In genomic region chr3:100007313-100007712, GRCh38 we compare ENCODE assay signal across 17 cellular contexts.
DNase-seq lines count a peak whose midpoint lies in the region; ATAC-seq and TF ChIP-seq lines count a peak whose summit lies in the region.
"Had no signal": no experiment of that assay in that cellular context is flagged by ENCODE, and none has a peak within 500 bp of the region (broad histone marks: within the 10 kb centered on the region; RNA-seq: fewer than 3 reads in every experiment).

No MANE protein-coding gene starts in this region.

- H3K4me1 ChIP-seq in heart left ventricle (peaks cover 10 to 79% (median 56%) of the 10 kb centered on the region in 12 donors), ascending aorta (peaks cover 0 to 34% of the 10 kb centered on the region in 2 donors), mesendoderm (ENCODE audit: control insufficient read depth, low read depth, low read length) (peaks cover 4% of the 10 kb centered on the region), stomach (peaks cover 33 to 75% (median 50%) of the 10 kb centered on the region in 4 donors)

- H3K27me3 ChIP-seq in heart left ventricle (no peaks in the 10 kb centered on the region), ascending aorta (no peaks in the 10 kb centered on the region), mesendoderm (ENCODE audit: insufficient read depth, low read length, poor library complexity) (no peaks in the 10 kb centered on the region), stomach (no peaks in the 10 kb centered on the region)
- H3K27me3 ChIP-seq: BLaER1 treated with 17β-estradiol and CSF1 and Interleukin-3, amounts not matched to agents 10 nM and 100 nM; Peyer's patch had no signal

- no peak overlapping the region for H4K8ac ChIP-seq in mesendoderm (ENCODE audit: low read depth, low read length)

- TF ChIP-seq EP300 in stomach (IDR thresholded peaks at IDR 0.05), result no peak

- H3K36me3 ChIP-seq in heart left ventricle (no peaks in the 10 kb centered on the region), ascending aorta (no peaks in the 10 kb centered on the region), mesendoderm (ENCODE audit: control insufficient read depth, insufficient read depth, low read length) (no peaks in the 10 kb centered on the region), stomach (no peaks in the 10 kb centered on the region)
- H3K36me3 ChIP-seq: Peyer's patch had no signal

- DNase-seq in heart left ventricle (no peak), left ventricle myocardium superior (no peak), ascending aorta (ENCODE audit: low spot score in 2 of 2) (no peak), mesendoderm (no peak), stomach (no peak), MCF 10A (ENCODE audit: unreplicated experiment) (no peak), mesenteric fat pad (ENCODE audit: low spot score) (no peak)
- DNase-seq: DND-41, H9, Karpas-422, MM.1S, NCI-H1092 treated with DMSO at 0.1 percent for 48 hours, NCI-H2081 treated with DMSO at 0.1 percent for 48 hours, NCI-H524, Peyer's patch had no signal

- no peaks in the 10 kb centered on the region for H3K36me3 Mint-ChIP-seq in MCF 10A (ENCODE audit: insufficient read depth, unreplicated experiment)

- no peak overlapping the region for H3K4me3 Mint-ChIP-seq in MCF 10A (ENCODE audit: unreplicated experiment)
- H3K4me3 Mint-ChIP-seq: H9 had no signal

- no peak overlapping the region for H4K5ac ChIP-seq in mesendoderm (ENCODE audit: low read length)

- CTCF ChIA-PET in MCF 10A (lab: Yijun Ruan, JAX), result interaction anchor here (0.5 to 1.9 kb wide), 10 partner anchors 34 to 362 kb away, joined by 3 to 20 read pairs (median 3); no protein-coding TSS in a partner anchor

- H3K79me1 ChIP-seq in mesendoderm (ENCODE audit: low read length), result no peaks in the 10 kb centered on the region

- intact Hi-C loops in heart left ventricle (cut with DNase I) (loop anchor here in 8 of 10 donors (5.0 to 10.0 kb wide), 11 partner anchors 35 to 163 kb away; no protein-coding TSS in a partner anchor), left ventricle myocardium superior (cut with micrococcal nuclease) (no loop called here), ascending aorta (cut with DNase I) (loop anchor here (5.0 kb wide), 1 partner anchor 165 kb away; no protein-coding TSS in a partner anchor), stomach (cut with DNase I; ENCODE audit: low total_unique reads) (no loop called here), MCF 10A (cut with micrococcal nuclease) (loop anchor here (1.0 kb wide), 1 partner anchor 164 kb away; no protein-coding TSS in a partner anchor)

- no peak overlapping the region for H3K23ac ChIP-seq in mesendoderm (ENCODE audit: low read length)

- TF ChIP-seq CTCF in heart left ventricle (IDR thresholded peaks at IDR 0.05), result no peak
- TF ChIP-seq CTCF in ascending aorta (IDR thresholded peaks at IDR 0.05), result no peak
- TF ChIP-seq CTCF in stomach (IDR thresholded peaks at IDR 0.05), result no peak
- TF ChIP-seq CTCF in MCF 10A (IDR thresholded peaks at IDR 0.05; ENCODE audit: unreplicated experiment), result no peak

- H2BK5ac ChIP-seq in mesendoderm (ENCODE audit: low read length), result no peak overlapping the region

- H3K9ac ChIP-seq in mesendoderm (ENCODE audit: low read length), result no peak overlapping the region
- H3K9ac ChIP-seq: BLaER1 treated with 17β-estradiol and CSF1 and Interleukin-3, amounts not matched to agents 10 nM and 100 nM had no signal

- H3K27ac Mint-ChIP-seq in MCF 10A (ENCODE audit: low read depth, unreplicated experiment), result no peak overlapping the region
- H3K27ac Mint-ChIP-seq: H9 had no signal

- H2AK5ac ChIP-seq in mesendoderm (ENCODE audit: low read length), result no peak overlapping the region

- H3K4me3 ChIP-seq in heart left ventricle, result no peak overlapping the region
- no peak overlapping the region for H3K4me3 ChIP-seq in ascending aorta
- no peak overlapping the region for H3K4me3 ChIP-seq in mesendoderm (ENCODE audit: low read length)
- no peak overlapping the region for H3K4me3 ChIP-seq in stomach
- H3K4me3 ChIP-seq: BLaER1 treated with 17β-estradiol and CSF1 and Interleukin-3, amounts not matched to agents 10 nM and 100 nM; Peyer's patch had no signal

- H3K18ac ChIP-seq in mesendoderm (ENCODE audit: low read length), result peak overlapping the region; percentile 28

- H3K4ac ChIP-seq in mesendoderm (ENCODE audit: low read depth, low read length), result no peak overlapping the region

- TF ChIP-seq POLR2A in heart left ventricle (IDR thresholded peaks at IDR 0.05) (no peak), stomach (IDR thresholded peaks at IDR 0.05) (no peak)

- BruUV-seq in MCF 10A (replicated peaks; lab: Mats Ljungman, UMichigan), result no TSS peak

- H3K4me2 ChIP-seq in mesendoderm (ENCODE audit: low read length), result no peak overlapping the region
- H3K4me2 ChIP-seq: BLaER1 treated with 17β-estradiol and CSF1 and Interleukin-3, amounts not matched to agents 10 nM and 100 nM had no signal

- H3K4me1 Mint-ChIP-seq in MCF 10A (ENCODE audit: insufficient read depth, unreplicated experiment), result peaks cover 35% of the 10 kb centered on the region

- H3K27ac ChIP-seq in heart left ventricle, result peak overlapping the region in 10 of 12 donors; percentile 15 to 78 (median 64)
- H3K27ac ChIP-seq in ascending aorta, result peak overlapping the region; percentile 64 to 68
- no peak overlapping the region for H3K27ac ChIP-seq in mesendoderm (ENCODE audit: low read depth, low read length)
- H3K27ac ChIP-seq in stomach, result peak overlapping the region; percentile 13 to 69 (median 29)
- H3K27ac ChIP-seq: BLaER1 treated with 17β-estradiol and CSF1 and Interleukin-3, amounts not matched to agents 10 nM and 100 nM; Peyer's patch had no signal

- H3K79me2 ChIP-seq in mesendoderm (ENCODE audit: control insufficient read depth, insufficient read depth, low read length), result no peaks in the 10 kb centered on the region

- POLR2A ChIA-PET in MCF 10A (lab: Yijun Ruan, JAX), result interaction anchor here (0.7 to 2.3 kb wide), 11 partner anchors 9 to 254 kb away, joined by 3 to 14 read pairs (median 5); partner anchors contain the start of gene TBC1D23

- H3K9me3 ChIP-seq in heart left ventricle, result no peaks in the 10 kb centered on the region
- no peaks in the 10 kb centered on the region for H3K9me3 ChIP-seq in ascending aorta
- H3K9me3 ChIP-seq in stomach, result no peaks in the 10 kb centered on the region
- H3K9me3 ChIP-seq: BLaER1 treated with 17β-estradiol and CSF1 and Interleukin-3, amounts not matched to agents 10 nM and 100 nM; Peyer's patch had no signal

- H3K27me3 Mint-ChIP-seq in MCF 10A (ENCODE audit: insufficient read depth, unreplicated experiment), result no peaks in the 10 kb centered on the region

- H3K9me3 Mint-ChIP-seq in MCF 10A (ENCODE audit: unreplicated experiment), result no peaks in the 10 kb centered on the region
- H3K9me3 Mint-ChIP-seq: H9 had no signal

- no peak overlapping the region for H2BK15ac ChIP-seq in mesendoderm (replicated peaks; ENCODE audit: low read depth)

- no peak overlapping the region for H3K56ac ChIP-seq in mesendoderm (ENCODE audit: low read length)

- no peak overlapping the region for H2BK120ac ChIP-seq in mesendoderm (ENCODE audit: low read depth, low read length)

- ATAC-seq in heart left ventricle (no peak), left ventricle myocardium superior (no peak), HG03196 (IDR thresholded peaks at IDR 0.05; ENCODE audit: unreplicated experiment) (no peak)

- 89 to 96% (median 93%) methylated on average over 3 of the region's 3 CpGs for WGBS in heart left ventricle, 4 donors
- no CpG with 5 or more reads among the region's 3 CpGs for WGBS in mesendoderm (ENCODE audit: extremely low coverage, insufficient coverage, low lambda C conversion rate)
- WGBS in stomach, 5 donors, result 81 to 90% (median 85%) methylated on average over 3 of the region's 3 CpGs

Comparison
In these comparisons a context has a peak if more than half of its experiments do, and no peak if none do; other contexts are left out.
1. intact Hi-C loops: an anchor here in heart left ventricle (5.0 to 10.0 kb wide), ascending aorta (5.0 kb wide) and MCF 10A (1.0 kb wide); none called in left ventricle myocardium superior and stomach.